Comparison of ENCODE assay signal across 12 cellular contexts in the genomic region with DNA sequence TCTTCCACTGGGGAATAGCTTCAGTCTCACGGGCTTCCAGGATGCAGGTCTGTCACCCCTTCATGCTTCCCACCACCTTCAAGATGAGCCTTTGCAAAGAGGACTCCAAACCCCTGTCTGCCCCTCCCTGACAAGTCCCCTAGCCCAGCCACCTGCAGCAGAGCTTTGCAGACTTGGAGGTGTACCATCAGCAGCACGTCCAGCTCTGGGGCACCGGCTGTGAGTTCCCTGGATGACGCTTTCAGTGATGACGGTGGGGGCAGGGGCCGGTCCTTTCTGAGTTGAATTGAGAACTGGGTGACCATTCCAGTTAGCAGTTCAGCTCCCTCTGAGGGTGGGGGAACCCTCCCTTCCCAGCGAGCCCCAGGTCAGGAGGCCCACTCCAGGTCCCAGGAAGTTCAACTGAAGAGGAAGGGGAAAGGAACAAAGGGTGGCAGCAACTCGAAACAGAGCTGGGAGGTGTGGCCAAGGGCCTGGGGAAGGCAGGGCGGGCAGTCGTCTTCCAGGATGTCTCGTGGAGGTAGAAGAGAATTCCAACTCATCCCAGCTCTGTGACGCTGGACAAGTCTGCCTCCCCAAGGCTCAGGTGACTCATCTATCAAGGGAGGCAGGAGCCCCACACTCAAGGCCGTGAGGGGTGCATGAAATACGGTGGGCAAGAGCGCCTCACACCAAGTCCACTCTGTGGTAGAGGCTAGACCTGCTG.
DNase-seq lines count a peak whose midpoint lies in the region; ATAC-seq, FAIRE-seq and TF ChIP-seq lines count a peak whose summit lies in the region.
"Had no signal": no experiment of that assay in that cellular context is flagged by ENCODE, and none has a peak within 500 bp of the region (broad histone marks: within the 10 kb centered on the region; RNA-seq: fewer than 3 reads in every experiment).

No MANE protein-coding gene starts in this region.

- no peak overlapping the region for H4K5ac ChIP-seq in H9 (ENCODE audit: insufficient read length, low read depth, low read length)

- H3K4me3 Mint-ChIP-seq in H9: no peak overlapping the region
- H3K4me3 Mint-ChIP-seq: activated naive CD8-positive, alpha-beta T cell treated with anti-CD3 and anti-CD28 coated beads, Interleukin-2, amount 10 ng/mL, durations not matched to agents 7 days and 5 days had no signal

- no peaks in the 10 kb centered on the region for H3K79me1 ChIP-seq in H9 (ENCODE audit: insufficient read depth, low read depth, low read length, poor library complexity, severe bottlenecking)

- CTCF ChIA-PET in RWPE1 (lab: Yijun Ruan, JAX): interaction anchor here (0.7 to 1.2 kb wide), 2 partner anchors 194 to 198 kb away, joined by 3 to 5 read pairs; no protein-coding TSS in a partner anchor

- no peak overlapping the region for H2BK15ac ChIP-seq in H9 (ENCODE audit: low read depth, low read length)

- H2BK5ac ChIP-seq in H9 (ENCODE audit: insufficient read length, low read length): no peak overlapping the region

- H3K4ac ChIP-seq in H9 (ENCODE audit: low read depth, low read length): no peak overlapping the region

- ATAC-seq in HG02884 (IDR thresholded peaks at IDR 0.05; ENCODE audit: unreplicated experiment): no peak

- peak overlapping the region; percentile 7; the same call in 1 of the 2 replicates for H3K14ac ChIP-seq in H9 (ENCODE audit: insufficient read depth, low read length)

- H3K56ac ChIP-seq in H9 (ENCODE audit: insufficient read length, low read depth, low read length): no peak overlapping the region

- no peak overlapping the region for H3K4me2 ChIP-seq in H9 (ENCODE audit: insufficient read depth, insufficient read length, low read length)

- no peaks in the 10 kb centered on the region for H3K4me1 ChIP-seq in H9 (ENCODE audit: insufficient read depth, low read length)

- no peak overlapping the region for H3T11ph ChIP-seq in H9 (ENCODE audit: low read length)

- no peaks in the 10 kb centered on the region for H3K79me2 ChIP-seq in H9 (ENCODE audit: insufficient read depth, low read length)

- H3K23ac ChIP-seq in H9 (ENCODE audit: insufficient read length, low read depth, low read length): no peak overlapping the region

- no peak for TF ChIP-seq POLR2A in GM12892 (IDR thresholded peaks at IDR 0.05; ENCODE audit: low read depth, low read length)

- H3K27me3 ChIP-seq in H9 (ENCODE audit: insufficient read depth, low read length): no peaks in the 10 kb centered on the region

- no peak overlapping the region for H3K18ac ChIP-seq in H9 (ENCODE audit: insufficient read length, low read depth, low read length)

- peaks cover 9 to 15% of the 10 kb centered on the region in 2 experiments for H3K4me1 Mint-ChIP-seq in H9
- H3K4me1 Mint-ChIP-seq: activated naive CD8-positive, alpha-beta T cell treated with anti-CD3 and anti-CD28 coated beads, Interleukin-2, amount 10 ng/mL, durations not matched to agents 7 days and 5 days had no signal

- peaks cover 1% of the 10 kb centered on the region; the same call in 1 of the 2 replicates for H3K27me3 Mint-ChIP-seq in H9 (ENCODE audit: low read depth)

- no peak overlapping the region for H3K9ac ChIP-seq in H9 (ENCODE audit: extremely low read depth, insufficient read length, low read length)

- H3K23me2 ChIP-seq in H9 (ENCODE audit: insufficient read length, low read depth, low read length, poor library complexity, severe bottlenecking): no peaks in the 10 kb centered on the region

- no peaks in the 10 kb centered on the region for H3K36me3 Mint-ChIP-seq in H9 (ENCODE audit: insufficient read depth in 1 of 3, low read depth in 3 of 3)
- H3K36me3 Mint-ChIP-seq: activated naive CD8-positive, alpha-beta T cell treated with anti-CD3 and anti-CD28 coated beads, Interleukin-2, amount 10 ng/mL, durations not matched to agents 7 days and 5 days had no signal

- peak overlapping the region in 1 of 3 experiments; percentile 74; a peak in 3 of 7 replicates for H3K27ac Mint-ChIP-seq in H9
- H3K27ac Mint-ChIP-seq: activated naive CD8-positive, alpha-beta T cell treated with anti-CD3 and anti-CD28 coated beads, Interleukin-2, amount 10 ng/mL, durations not matched to agents 7 days and 5 days had no signal

- H3K9me3 Mint-ChIP-seq in H9: no peaks in the 10 kb centered on the region
- H3K9me3 Mint-ChIP-seq: activated naive CD8-positive, alpha-beta T cell treated with anti-CD3 and anti-CD28 coated beads, Interleukin-2, amount 10 ng/mL, durations not matched to agents 7 days and 5 days had no signal

- WGBS in H9 (ENCODE audit: extremely low coverage, insufficient read length, low lambda C conversion rate): no CpG with 5 or more reads among the region's 15 CpGs

- TF ChIP-seq CTCF in H9 (conservative IDR thresholded peaks at IDR 0.05) (no peak), RWPE1 (conservative IDR thresholded peaks at IDR 0.05; ENCODE audit: low read depth) (no peak)

- H4K20me1 ChIP-seq in H9 (ENCODE audit: control insufficient read depth, insufficient read depth, insufficient read length): no peaks in the 10 kb centered on the region

- H2BK120ac ChIP-seq in H9 (ENCODE audit: low read depth, low read length, poor library complexity, severe bottlenecking): no peak overlapping the region

- FAIRE-seq in GM12892 (lab: Jason Lieb, UNC): no peak

- H4K91ac ChIP-seq in H9 (ENCODE audit: insufficient read length, low read depth, low read length): no peak overlapping the region

- H4K8ac ChIP-seq in H9 (replicated peaks; ENCODE audit: insufficient read length, low read depth, low read length): no peak overlapping the region

- POLR2A ChIA-PET in RWPE1 (lab: Yijun Ruan, JAX; ENCODE audit: low non-redundant PET): no interaction called here

- peak; percentile 36 for DNase-seq in H9
- DNase-seq in RWPE1 (ENCODE audit: low spot score): peak; percentile 47
- peak; percentile 72 for DNase-seq in islet precursor cell
- DNase-seq in retina: peak; percentile 14
- no peak for DNase-seq in GM12892 (ENCODE audit: insufficient read length)
- no peak for DNase-seq in COLO829 (ENCODE audit: low spot score)
- DNase-seq: activated naive CD8-positive, alpha-beta T cell treated with anti-CD3 and anti-CD28 coated beads, Interleukin-2, amount 10 ng/mL, durations not matched to agents 7 days and 5 days; COR-L47; MV-4-11; NCI-H446 treated with DMSO at 0.1 percent for 48 hours; SHP77 had no signal

- H2BK12ac ChIP-seq in H9 (ENCODE audit: insufficient read length, low read depth, low read length): no peak overlapping the region

- no peak overlapping the region for H2AFZ ChIP-seq in H9 (ENCODE audit: low read length)

- H2BK20ac ChIP-seq in H9 (ENCODE audit: low read depth, low read length, poor library complexity, severe bottlenecking): no peak overlapping the region

- no peaks in the 10 kb centered on the region for H3K9me3 ChIP-seq in H9 (ENCODE audit: control insufficient read depth, low read depth, low read length)

- H3K27ac ChIP-seq in H9 (ENCODE audit: insufficient read length, low read depth, low read length) (no peak overlapping the region), RWPE1 (no peak overlapping the region; the same call in 1 of the 2 replicates)

- no peak overlapping the region for H2AK5ac ChIP-seq in H9 (ENCODE audit: insufficient read length, low read length)

Comparison
In these comparisons a context has a peak if more than half of its experiments do, and no peak if none do; other contexts are left out.
1. DNase-seq: peak in H9 (single experiment), RWPE1 (single experiment), islet precursor cell (single experiment) and retina (single experiment); none in GM12892 (single experiment) and COLO829 (single experiment).